ENCODE assay signal across 26 cellular contexts in the genomic region with DNA sequence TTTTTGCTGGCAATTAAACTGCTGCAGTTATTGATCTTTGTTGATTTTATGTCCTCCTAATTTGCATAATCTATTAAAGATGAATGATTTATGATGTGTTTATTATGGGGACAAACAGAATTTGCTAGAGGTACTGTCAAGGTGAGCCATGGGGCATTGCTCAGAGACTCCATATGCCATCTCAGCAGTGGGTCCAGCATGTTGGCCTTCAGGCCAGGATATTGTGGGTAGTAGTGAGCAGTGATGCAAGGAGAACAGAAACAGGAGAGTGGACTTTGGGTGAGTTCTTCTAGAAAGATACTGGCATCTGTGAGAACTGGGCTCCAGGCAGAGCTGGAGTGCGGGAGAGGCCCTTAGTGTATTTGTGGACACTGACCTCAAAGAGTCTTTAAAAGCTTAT.
"Had no signal": no experiment of that assay in that cellular context is flagged by ENCODE, and none has a peak within 500 bp of the region (broad histone marks: within the 10 kb centered on the region; RNA-seq: fewer than 3 reads in every experiment).

No MANE protein-coding gene starts in this region.

- H3K4me3 Mint-ChIP-seq: effector memory CD8-positive, alpha-beta T cell; naive thymus-derived CD8-positive, alpha-beta T cell; nephron progenitor cell had no signal

- H3K4me3 ChIP-seq: esophagus squamous epithelium, heart right ventricle, left lung, pancreas, prostate gland, right atrium auricular region, smooth muscle cell, stomach, thyroid gland had no signal

- DNase-seq: cortex of kidney; effector memory CD8-positive, alpha-beta T cell; erythroblast; esophagus squamous epithelium; foreskin melanocyte; heart right ventricle; hippocampal formation; left cardiac atrium; left lung; mesenchymal stem cell; naive thymus-derived CD8-positive, alpha-beta T cell; nephron progenitor cell; occipital lobe; stimulated activated CD4-positive, alpha-beta T cell treated with anti-CD3 and anti-CD28 coated beads, Interleukin-12 subunit alpha, Interleukin-12 subunit beta, amount 100 ng/mL, for 4 hours; stimulated activated CD4-positive, alpha-beta T cell treated with anti-CD3 and anti-CD28 coated beads, Interleukin-1b, Interleukin-23, amount 100 ng/mL, for 48 hours; stimulated activated CD4-positive, alpha-beta T cell treated with anti-CD3 and anti-CD28 coated beads, Interleukin-4, amount 100 ng/mL, for 1 hour; stimulated activated CD8-positive, alpha-beta memory T cell treated with anti-CD3 and anti-CD28 coated beads, Interleukin-4, amount 100 ng/mL, for 48 hours; stimulated activated naive CD4-positive, alpha-beta T cell treated with Interleukin-2 at 50 U/mL for 16 hours; stomach; thyroid gland; trophoblast cell had no signal

- H3K27me3 ChIP-seq: pancreas, right atrium auricular region, thyroid gland had no signal

- ATAC-seq: effector memory CD8-positive, alpha-beta T cell; heart right ventricle; left cardiac atrium; left lung; naive thymus-derived CD8-positive, alpha-beta T cell; sciatic nerve had no signal

- H3K36me3 Mint-ChIP-seq: naive thymus-derived CD8-positive, alpha-beta T cell had no signal

- H3K27ac ChIP-seq: esophagus squamous epithelium, heart right ventricle, left lung, pancreas, prostate gland, right atrium auricular region, stomach, thyroid gland had no signal

- H3K9me3 ChIP-seq: esophagus squamous epithelium, heart right ventricle, left lung, pancreas, prostate gland, right atrium auricular region, stomach, thyroid gland had no signal

- H3K4me2 ChIP-seq: smooth muscle cell had no signal

- H3K9me3 Mint-ChIP-seq: effector memory CD8-positive, alpha-beta T cell; naive thymus-derived CD8-positive, alpha-beta T cell; nephron progenitor cell had no signal

- H3K36me3 ChIP-seq: esophagus squamous epithelium, heart right ventricle, left lung, pancreas, prostate gland, right atrium auricular region, stomach, thyroid gland had no signal

- H3K4me1 ChIP-seq: esophagus squamous epithelium, heart right ventricle, left lung, prostate gland, right atrium auricular region, stomach, thyroid gland had no signal

- H3K27ac Mint-ChIP-seq: effector memory CD8-positive, alpha-beta T cell had no signal
